ENCODE assay signal across 9 cellular contexts in genomic region chr11:93849751-93850584, GRCh38. TPM values are rescaled to one million over a fixed set of nuclear protein-coding genes. Genes with fewer than 3 reads are reported as not detected.
A peak's percentile ranks its signal among the peaks of the same experiment; 100 is the strongest.
DNase-seq lines count a peak whose midpoint lies in the region; TF ChIP-seq lines count a peak whose summit lies in the region.
"Had no signal": no experiment of that assay in that cellular context is flagged by ENCODE, and none has a peak within 500 bp of the region (broad histone marks: within the 10 kb centered on the region; RNA-seq: fewer than 3 reads in every experiment).

No MANE protein-coding gene starts in this region.

- intact Hi-C loops in breast epithelium (cut with DNase I; ENCODE audit: low total_unique reads) (no loop called here), MCF 10A (cut with micrococcal nuclease) (no loop called here), uterus (cut with DNase I; ENCODE audit: low total_unique reads) (no loop called here)
- intact Hi-C loops in activated CD4-positive, alpha-beta memory T cell treated with anti-CD3 and anti-CD28 coated beads for 36 hours (cut with micrococcal nuclease), result no loop called here
- intact Hi-C loops in activated T-helper 2 cell treated with anti-CD3 and anti-CD28 coated beads, Interferon-gamma antibody, Interleukin-2, Interleukin-4, amounts not matched to agents 10 μg/mL and 5 μg/mL and 100 μg/mL, durations not matched to agents 14 hours and 24 hours and 36 hours (cut with micrococcal nuclease), result no loop called here

- H3K4me1 Mint-ChIP-seq in MCF 10A (ENCODE audit: insufficient read depth, unreplicated experiment), result peaks cover 6% of the 10 kb centered on the region
- peaks cover 3% of the 10 kb centered on the region for H3K4me1 Mint-ChIP-seq in activated CD4-positive, alpha-beta memory T cell treated with anti-CD3 and anti-CD28 coated beads for 36 hours (ENCODE audit: low read depth)
- no peaks in the 10 kb centered on the region for H3K4me1 Mint-ChIP-seq in activated T-helper 2 cell treated with anti-CD3 and anti-CD28 coated beads, Interferon-gamma antibody, Interleukin-2, Interleukin-4, amounts not matched to agents 10 μg/mL and 5 μg/mL and 100 μg/mL, durations not matched to agents 14 hours and 24 hours and 36 hours (ENCODE audit: low read depth)
- H3K4me1 Mint-ChIP-seq: neural crest cell had no signal

- H3K27ac ChIP-seq in breast epithelium, result no peak overlapping the region
- H3K27ac ChIP-seq in uterus, result peak overlapping the region in 1 of 2 donors; percentile 47

- no peaks in the 10 kb centered on the region for H3K27me3 Mint-ChIP-seq in MCF 10A (ENCODE audit: insufficient read depth, unreplicated experiment)
- H3K27me3 Mint-ChIP-seq in activated CD4-positive, alpha-beta memory T cell treated with anti-CD3 and anti-CD28 coated beads for 36 hours, result peaks cover 17% of the 10 kb centered on the region
- peaks cover 22% of the 10 kb centered on the region for H3K27me3 Mint-ChIP-seq in activated T-helper 2 cell treated with anti-CD3 and anti-CD28 coated beads, Interferon-gamma antibody, Interleukin-2, Interleukin-4, amounts not matched to agents 10 μg/mL and 5 μg/mL and 100 μg/mL, durations not matched to agents 14 hours and 24 hours and 36 hours (ENCODE audit: low read depth)

- DNase-seq in breast epithelium (ENCODE audit: low spot score in 2 of 2), result no peak
- no peak for DNase-seq in MCF 10A (ENCODE audit: unreplicated experiment)
- DNase-seq in cerebellar cortex (ENCODE audit: low spot score), result peak; percentile 7
- DNase-seq in left kidney (ENCODE audit: low read depth, low spot score), result peak; percentile 80
- DNase-seq in uterus, result peak in 1 of 2 donors; percentile 30
- no peak for DNase-seq in activated CD4-positive, alpha-beta memory T cell treated with anti-CD3 and anti-CD28 coated beads for 36 hours
- no peak for DNase-seq in activated T-helper 2 cell treated with anti-CD3 and anti-CD28 coated beads, Interferon-gamma antibody, Interleukin-2, Interleukin-4, amounts not matched to agents 10 μg/mL and 5 μg/mL and 100 μg/mL, durations not matched to agents 14 hours and 24 hours and 36 hours (ENCODE audit: low spot score)
- no peak for DNase-seq in hippocampal formation (lab: John Stamatoyannopoulos, UW)

- H3K4me1 ChIP-seq in breast epithelium (no peaks in the 10 kb centered on the region), uterus (no peaks in the 10 kb centered on the region)

- H3K9me3 Mint-ChIP-seq in MCF 10A (ENCODE audit: unreplicated experiment), result no peaks in the 10 kb centered on the region
- H3K9me3 Mint-ChIP-seq in activated CD4-positive, alpha-beta memory T cell treated with anti-CD3 and anti-CD28 coated beads for 36 hours, result no peaks in the 10 kb centered on the region
- no peaks in the 10 kb centered on the region for H3K9me3 Mint-ChIP-seq in activated T-helper 2 cell treated with anti-CD3 and anti-CD28 coated beads, Interferon-gamma antibody, Interleukin-2, Interleukin-4, amounts not matched to agents 10 μg/mL and 5 μg/mL and 100 μg/mL, durations not matched to agents 14 hours and 24 hours and 36 hours

- CTCF ChIA-PET in MCF 10A (lab: Yijun Ruan, JAX), result interaction anchor here (0.5 kb wide), 1 partner anchor 215 kb away, joined by 6 read pairs; no protein-coding TSS in a partner anchor
- CTCF ChIA-PET in activated CD4-positive, alpha-beta memory T cell treated with anti-CD3 and anti-CD28 coated beads for 36 hours (lab: Charles Lee), result no interaction called here

- TF ChIP-seq POLR2A in breast epithelium (IDR thresholded peaks at IDR 0.05), result no peak
- no peak for TF ChIP-seq POLR2A in uterus (IDR thresholded peaks at IDR 0.05)

- H3K4me3 ChIP-seq in breast epithelium, result peak overlapping the region; percentile 48 to 71 (median 60)
- H3K4me3 ChIP-seq in uterus, result peak overlapping the region; percentile 30 to 40

- TF ChIP-seq CTCF in breast epithelium (IDR thresholded peaks at IDR 0.05), result no peak
- no peak for TF ChIP-seq CTCF in MCF 10A (IDR thresholded peaks at IDR 0.05; ENCODE audit: unreplicated experiment)
- TF ChIP-seq CTCF in uterus (IDR thresholded peaks at IDR 0.05), result no peak

- no peak overlapping the region for H3K27ac Mint-ChIP-seq in MCF 10A (ENCODE audit: low read depth, unreplicated experiment)
- H3K27ac Mint-ChIP-seq in activated CD4-positive, alpha-beta memory T cell treated with anti-CD3 and anti-CD28 coated beads for 36 hours, result no peak overlapping the region
- no peak overlapping the region for H3K27ac Mint-ChIP-seq in activated T-helper 2 cell treated with anti-CD3 and anti-CD28 coated beads, Interferon-gamma antibody, Interleukin-2, Interleukin-4, amounts not matched to agents 10 μg/mL and 5 μg/mL and 100 μg/mL, durations not matched to agents 14 hours and 24 hours and 36 hours

- H3K27me3 ChIP-seq in breast epithelium, result no peaks in the 10 kb centered on the region
- H3K27me3 ChIP-seq in uterus, result no peaks in the 10 kb centered on the region

- H3K36me3 ChIP-seq in breast epithelium (no peaks in the 10 kb centered on the region), uterus (no peaks in the 10 kb centered on the region)

- no TSS peak for BruUV-seq in MCF 10A (replicated peaks; lab: Mats Ljungman, UMichigan)

- no peaks in the 10 kb centered on the region for H3K36me3 Mint-ChIP-seq in MCF 10A (ENCODE audit: insufficient read depth, unreplicated experiment)
- H3K36me3 Mint-ChIP-seq in activated CD4-positive, alpha-beta memory T cell treated with anti-CD3 and anti-CD28 coated beads for 36 hours, result no peaks in the 10 kb centered on the region
- H3K36me3 Mint-ChIP-seq in activated T-helper 2 cell treated with anti-CD3 and anti-CD28 coated beads, Interferon-gamma antibody, Interleukin-2, Interleukin-4, amounts not matched to agents 10 μg/mL and 5 μg/mL and 100 μg/mL, durations not matched to agents 14 hours and 24 hours and 36 hours (ENCODE audit: low read depth), result no peaks in the 10 kb centered on the region

- POLR2A ChIA-PET in MCF 10A (lab: Yijun Ruan, JAX), result no interaction called here
- POLR2A ChIA-PET in activated CD4-positive, alpha-beta memory T cell treated with anti-CD3 and anti-CD28 coated beads for 36 hours (lab: Charles Lee), result no interaction called here

- H3K4me3 Mint-ChIP-seq in MCF 10A (ENCODE audit: unreplicated experiment), result no peak overlapping the region
- no peak overlapping the region for H3K4me3 Mint-ChIP-seq in activated CD4-positive, alpha-beta memory T cell treated with anti-CD3 and anti-CD28 coated beads for 36 hours
- H3K4me3 Mint-ChIP-seq in activated T-helper 2 cell treated with anti-CD3 and anti-CD28 coated beads, Interferon-gamma antibody, Interleukin-2, Interleukin-4, amounts not matched to agents 10 μg/mL and 5 μg/mL and 100 μg/mL, durations not matched to agents 14 hours and 24 hours and 36 hours (ENCODE audit: low read depth), result no peak overlapping the region
- H3K4me3 Mint-ChIP-seq: neural crest cell had no signal

- H3K9me3 ChIP-seq in breast epithelium, result no peaks in the 10 kb centered on the region
- H3K9me3 ChIP-seq in uterus, result no peaks in the 10 kb centered on the region

RNA-seq across cellular contexts. Expression of gene VSTM5, which starts 0.5 kb away (rescaled TPM):
- total RNA-seq in breast epithelium, result under 1 TPM in 1 of 3 donors, not detected in 2; 0.29 TPM
- total RNA-seq in MCF 10A (2022), result not detected in 2 replicates
- 1 to 10 TPM in 1 of 4 donors, under 1 TPM in 1, not detected in 2; 0.49 to 2.5 TPM for total RNA-seq in uterus
- not detected for total RNA-seq in activated CD4-positive, alpha-beta memory T cell treated with anti-CD3 and anti-CD28 coated beads for 36 hours
- total RNA-seq in activated T-helper 2 cell treated with anti-CD3 and anti-CD28 coated beads, Interferon-gamma antibody, Interleukin-2, Interleukin-4, amounts not matched to agents 10 μg/mL and 5 μg/mL and 100 μg/mL, durations not matched to agents 14 hours and 24 hours and 36 hours, result not detected in 2 replicates
- total RNA-seq: neural crest cell had no signal

Comparison
In these comparisons a context has a peak if more than half of its experiments do, and no peak if none do; other contexts are left out.
1. DNase-seq: peak in cerebellar cortex (single experiment) and left kidney (single experiment); none in breast epithelium (0 of 2), MCF 10A (single experiment), activated CD4-positive, alpha-beta memory T cell treated with anti-CD3 and anti-CD28 coated beads for 36 hours (single experiment), activated T-helper 2 cell treated with anti-CD3 and anti-CD28 coated beads, Interferon-gamma antibody, Interleukin-2, Interleukin-4, amounts not matched to agents 10 μg/mL and 5 μg/mL and 100 μg/mL, durations not matched to agents 14 hours and 24 hours and 36 hours (single experiment) and hippocampal formation (0 of 2).